8 cellular contexts compared by ENCODE assay signal in genomic region chr14:90235179-90235976, GRCh38. TPM values are rescaled to one million over a fixed set of nuclear protein-coding genes. Genes with fewer than 3 reads are reported as not detected.
DNase-seq lines count a peak whose midpoint lies in the region; TF ChIP-seq lines count a peak whose summit lies in the region.

No MANE protein-coding gene starts in this region.

- no peak overlapping the region for H3K27ac Mint-ChIP-seq in activated CD4-positive, alpha-beta memory T cell treated with anti-CD3 and anti-CD28 coated beads, Interleukin-2, amount 10 ng/mL, durations not matched to agents 7 days and 5 days
- no peak overlapping the region for H3K27ac Mint-ChIP-seq in endodermal cell

- peaks cover 27% of the 10 kb centered on the region for H3K9me3 ChIP-seq in endodermal cell (ENCODE audit: control insufficient read depth, low read length)

- peak; percentile 99 for TF ChIP-seq CTCF in endodermal cell (conservative IDR thresholded peaks at IDR 0.05)

- peak; percentile 84 for DNase-seq in DMS79 treated with DMSO at 0.1 percent for 48 hours (lab: John Stamatoyannopoulos, UW)
- no peak for DNase-seq in DMS79 (lab: John Stamatoyannopoulos, UW)
- peak; percentile 69 for DNase-seq in HPDE6-E6E7 (ENCODE audit: extremely low spot score)
- DNase-seq in NCI-H748 treated with DMSO at 0.1 percent for 48 hours (lab: John Stamatoyannopoulos, UW) = peak; percentile 84
- DNase-seq in activated CD4-positive, alpha-beta memory T cell treated with anti-CD3 and anti-CD28 coated beads, Interleukin-2, amount 10 ng/mL, durations not matched to agents 7 days and 5 days = peak; percentile 73
- DNase-seq in endodermal cell = peak; percentile 95
- peak; percentile 35 for DNase-seq in midbrain (lab: John Stamatoyannopoulos, UW)
- DNase-seq in stimulated activated CD8-positive, alpha-beta memory T cell treated with anti-CD3 and anti-CD28 coated beads, Interleukin-7, amount 100 ng/mL, for 1 hour (ENCODE audit: low read depth in 2 of 2) = peak; percentile 33 to 47

- H3K36me3 ChIP-seq in endodermal cell (ENCODE audit: control insufficient read depth, insufficient read depth, low read length) = no peaks in the 10 kb centered on the region

- no peak overlapping the region for H3K27ac ChIP-seq in endodermal cell (ENCODE audit: low read depth, low read length)

- H3K9ac ChIP-seq in endodermal cell (ENCODE audit: extremely low read depth, low read length, poor library complexity, severe bottlenecking) = no peak overlapping the region

- no peak overlapping the region for H3K4me3 Mint-ChIP-seq in activated CD4-positive, alpha-beta memory T cell treated with anti-CD3 and anti-CD28 coated beads, Interleukin-2, amount 10 ng/mL, durations not matched to agents 7 days and 5 days
- no peak overlapping the region for H3K4me3 Mint-ChIP-seq in endodermal cell

- CTCF ChIA-PET in activated CD4-positive, alpha-beta memory T cell treated with anti-CD3 and anti-CD28 coated beads, Interleukin-2, amount 10 ng/mL, durations not matched to agents 7 days and 5 days (lab: Charles Lee) = interaction anchor here (0.6 to 5.1 kb wide), 25 partner anchors 8 to 308 kb away, joined by 3 to 59 read pairs (median 4); partner anchors contain the start of gene PSMC1

- POLR2A ChIA-PET in activated CD4-positive, alpha-beta memory T cell treated with anti-CD3 and anti-CD28 coated beads, Interleukin-2, amount 10 ng/mL, durations not matched to agents 7 days and 5 days (lab: Charles Lee) = no interaction called here

- no peak overlapping the region for H3K4me3 ChIP-seq in endodermal cell (ENCODE audit: low read length)

- no peaks in the 10 kb centered on the region for H3K4me1 ChIP-seq in endodermal cell (ENCODE audit: control insufficient read depth, insufficient read depth, low read length)

- peaks cover 4% of the 10 kb centered on the region for H3K36me3 Mint-ChIP-seq in activated CD4-positive, alpha-beta memory T cell treated with anti-CD3 and anti-CD28 coated beads, Interleukin-2, amount 10 ng/mL, durations not matched to agents 7 days and 5 days (ENCODE audit: low read depth)
- no peaks in the 10 kb centered on the region for H3K36me3 Mint-ChIP-seq in endodermal cell (ENCODE audit: low read depth)

- WGBS in endodermal cell (ENCODE audit: insufficient coverage in 1 of 2, insufficient read length in 1 of 2), 2 experiments = 25 to 33% methylated on average over 13 to 25 of the region's 25 CpGs

- peaks cover 27% of the 10 kb centered on the region for H3K9me3 Mint-ChIP-seq in activated CD4-positive, alpha-beta memory T cell treated with anti-CD3 and anti-CD28 coated beads, Interleukin-2, amount 10 ng/mL, durations not matched to agents 7 days and 5 days
- peaks cover 39% of the 10 kb centered on the region for H3K9me3 Mint-ChIP-seq in endodermal cell

- peaks cover 7% of the 10 kb centered on the region for H3K27me3 ChIP-seq in endodermal cell (ENCODE audit: control insufficient read depth, insufficient read depth, low read length, poor library complexity, severe bottlenecking)

- H3K4me1 Mint-ChIP-seq in activated CD4-positive, alpha-beta memory T cell treated with anti-CD3 and anti-CD28 coated beads, Interleukin-2, amount 10 ng/mL, durations not matched to agents 7 days and 5 days = peaks cover 2% of the 10 kb centered on the region
- H3K4me1 Mint-ChIP-seq in endodermal cell = no peaks in the 10 kb centered on the region

- peaks cover 8% of the 10 kb centered on the region for H3K27me3 Mint-ChIP-seq in activated CD4-positive, alpha-beta memory T cell treated with anti-CD3 and anti-CD28 coated beads, Interleukin-2, amount 10 ng/mL, durations not matched to agents 7 days and 5 days
- H3K27me3 Mint-ChIP-seq in endodermal cell (ENCODE audit: insufficient read depth) = peaks cover 29% of the 10 kb centered on the region

RNA-seq across cellular contexts. Expression of gene PSMC1, which starts 21.0 kb away (rescaled TPM):
- total RNA-seq in activated CD4-positive, alpha-beta memory T cell treated with anti-CD3 and anti-CD28 coated beads, Interleukin-2, amount 10 ng/mL, durations not matched to agents 7 days and 5 days = 10 to 100 TPM; 85.6 to 85.9 TPM
- 100 to 1,000 TPM; 108 to 122 TPM for total RNA-seq in endodermal cell
- 139 TPM for polyA plus RNA-seq in endodermal cell (2013, experiment 1 of 2)
- polyA plus RNA-seq in endodermal cell (2013, experiment 2 of 2) = 143 TPM
